In the genomic region with DNA sequence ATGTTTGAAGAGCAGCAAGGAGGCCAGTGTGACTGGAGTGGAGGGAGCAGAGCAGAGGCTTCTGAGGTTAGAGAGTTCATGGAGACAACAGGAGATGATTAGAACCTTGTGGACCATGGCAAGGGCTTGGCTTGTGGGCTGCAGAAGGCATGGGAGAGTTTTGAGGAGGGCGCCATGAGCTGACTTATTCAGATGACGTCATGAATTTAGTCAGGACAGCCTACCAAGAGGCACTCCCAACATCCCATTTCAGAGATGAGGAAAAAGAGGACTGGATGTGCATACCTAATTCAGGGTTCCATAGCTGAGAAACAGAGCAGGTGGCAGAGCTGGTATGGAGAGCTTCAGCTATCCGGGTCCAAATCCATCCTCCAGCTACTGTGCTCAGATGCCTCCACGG, we compare ENCODE assay signal across 29 cellular contexts.
"Had no signal": no experiment of that assay in that cellular context is flagged by ENCODE, and none has a peak within 500 bp of the region (broad histone marks: within the 10 kb centered on the region; RNA-seq: fewer than 3 reads in every experiment).

No MANE protein-coding gene starts in this region.

- H3K9me3 ChIP-seq: left lung, ovary, prostate gland, sigmoid colon, spleen, stomach, testis, thyroid gland, uterus had no signal

- H3K36me3 ChIP-seq: neural progenitor cell, ovary, prostate gland, sigmoid colon, thyroid gland, uterus had no signal

- H3K4me1 ChIP-seq: prostate gland, sigmoid colon, stomach, thyroid gland, uterus had no signal

- H3K4me3 Mint-ChIP-seq: immature natural killer cell; mesothelial cell of epicardium; natural killer cell; nephron progenitor cell; neural progenitor cell; stimulated activated naive B cell treated with anti-CD40 and anti-IgM and Interleukin-4, amounts not matched to agents 10 μg/mL and 1 μg/mL and 100 μg/mL, for 72 hours had no signal

- DNase-seq: hypothalamus; immature natural killer cell; kidney; left colon; left lung; mesendoderm; naive B cell; natural killer cell; nephron progenitor cell; occipital lobe; ovary; retina; right cardiac atrium; sigmoid colon; small intestine; spleen; stimulated activated CD4-positive, alpha-beta T cell treated with anti-CD3 and anti-CD28 coated beads, Interleukin-4, amount 100 ng/mL, for 24 hours; stimulated activated naive B cell treated with anti-CD40 and anti-IgM and Interleukin-4, amounts not matched to agents 10 μg/mL and 1 μg/mL and 100 μg/mL, for 72 hours; stimulated activated naive CD8-positive, alpha-beta T cell treated with anti-CD3 and anti-CD28 coated beads, Interleukin-15, Interleukin-2, amounts not matched to agents 100 U/mL and 50 U/mL, for 24 hours; stomach; testis; thyroid gland; trophoblast cell; uterus had no signal

- H3K4me3 ChIP-seq: left lung, lung, neural progenitor cell, ovary, prostate gland, sigmoid colon, spleen, stomach, testis, thyroid gland, uterus had no signal

- H3K36me3 Mint-ChIP-seq: mesothelial cell of epicardium had no signal

- H3K9me3 Mint-ChIP-seq: immature natural killer cell; mesothelial cell of epicardium; naive B cell; natural killer cell; nephron progenitor cell; neural progenitor cell; stimulated activated naive B cell treated with anti-CD40 and anti-IgM and Interleukin-4, amounts not matched to agents 10 μg/mL and 1 μg/mL and 100 μg/mL, for 72 hours had no signal

- H3K27me3 Mint-ChIP-seq: naive B cell; stimulated activated naive B cell treated with anti-CD40 and anti-IgM and Interleukin-4, amounts not matched to agents 10 μg/mL and 1 μg/mL and 100 μg/mL, for 72 hours had no signal

- H3K27ac Mint-ChIP-seq: mesothelial cell of epicardium; natural killer cell; nephron progenitor cell; neural progenitor cell; stimulated activated naive B cell treated with anti-CD40 and anti-IgM and Interleukin-4, amounts not matched to agents 10 μg/mL and 1 μg/mL and 100 μg/mL, for 72 hours had no signal

- H3K9ac ChIP-seq: neural progenitor cell had no signal

- H2AFZ ChIP-seq: neural progenitor cell had no signal

- H3K27ac ChIP-seq: left lung, neural progenitor cell, neutrophil, ovary, prostate gland, sigmoid colon, spleen, stomach, testis, thyroid gland, uterus had no signal

- ATAC-seq: left colon; left lung; natural killer cell; right cardiac atrium; stimulated activated naive B cell treated with anti-CD40 and anti-IgM and Interleukin-4, amounts not matched to agents 10 μg/mL and 1 μg/mL and 100 μg/mL, for 72 hours; stimulated activated naive CD8-positive, alpha-beta T cell treated with anti-CD3 and anti-CD28 coated beads, Interleukin-15, Interleukin-2, amounts not matched to agents 100 U/mL and 50 U/mL, for 24 hours had no signal

- H3K4me2 ChIP-seq: neural progenitor cell had no signal

- H3K27me3 ChIP-seq: left lung, neural progenitor cell, neutrophil, ovary, sigmoid colon, spleen, stomach, testis, thyroid gland, uterus had no signal
